ENCODE assay signal across 16 cellular contexts in genomic region chr21:26471116-26471505, GRCh38.
DNase-seq lines count a peak whose midpoint lies in the region; ATAC-seq and TF ChIP-seq lines count a peak whose summit lies in the region.
"Had no signal": no experiment of that assay in that cellular context is flagged by ENCODE, and none has a peak within 500 bp of the region (broad histone marks: within the 10 kb centered on the region; RNA-seq: fewer than 3 reads in every experiment).

No MANE protein-coding gene starts in this region.

- no peaks in the 10 kb centered on the region for H3K4me1 Mint-ChIP-seq in nephron progenitor cell
- H3K4me1 Mint-ChIP-seq: GM23338 had no signal

- intact Hi-C loops in left colon (cut with DNase I, micrococcal nuclease): no loop called here

- H3K27me3 Mint-ChIP-seq in nephron progenitor cell (ENCODE audit: low read depth, poor library complexity): peaks cover 4% of the 10 kb centered on the region
- H3K27me3 Mint-ChIP-seq: CD4-positive, alpha-beta T cell had no signal

- ATAC-seq in GM21423 (IDR thresholded peaks at IDR 0.05; ENCODE audit: unreplicated experiment) (no peak), left colon (no peak)
- ATAC-seq: GM12878, GM23338 had no signal

- no peak overlapping the region for H3K4me3 ChIP-seq in AG10803 (ENCODE audit: low read length)
- H3K4me3 ChIP-seq: GM12878, GM23338 had no signal

- TF ChIP-seq CTCF in AG10803 (conservative IDR thresholded peaks at IDR 0.05; ENCODE audit: low read length): no peak
- TF ChIP-seq CTCF in nephron progenitor cell (IDR thresholded peaks at IDR 0.05): no peak

- peaks cover 43% of the 10 kb centered on the region for H3K36me3 Mint-ChIP-seq in nephron progenitor cell (ENCODE audit: low read depth)

- peak; percentile 13 for DNase-seq in AG10803 (ENCODE audit: low read depth)
- DNase-seq in NCI-H446 (lab: John Stamatoyannopoulos, UW): peak; percentile 85 to 87
- peak; percentile 10 for DNase-seq in fibroblast of peridontal ligament (ENCODE audit: extremely low read depth)
- no peak for DNase-seq in nephron progenitor cell
- DNase-seq in stimulated activated CD4-positive, alpha-beta T cell treated with anti-CD3 and anti-CD28 coated beads, Interleukin-4, amount 100 ng/mL, for 24 hours: no peak
- DNase-seq in left colon: no peak
- DNase-seq: AML-193; C1 segment of cervical spinal cord; Calu3; CD4-positive, alpha-beta T cell; DMS79; H7; IMR-90 had no signal

- no peaks in the 10 kb centered on the region for H3K9me3 Mint-ChIP-seq in nephron progenitor cell
- H3K9me3 Mint-ChIP-seq: CD4-positive, alpha-beta T cell; GM23338 had no signal

- H3K4me3 Mint-ChIP-seq in nephron progenitor cell: no peak overlapping the region
- H3K4me3 Mint-ChIP-seq: CD4-positive, alpha-beta T cell; GM23338 had no signal

- H3K27ac Mint-ChIP-seq in nephron progenitor cell: peak overlapping the region; percentile 20
- H3K27ac Mint-ChIP-seq: CD4-positive, alpha-beta T cell; GM23338 had no signal

Comparison
In these comparisons a context has a peak if more than half of its experiments do, and no peak if none do; other contexts are left out.
1. DNase-seq: peak in AG10803 (single experiment), NCI-H446 (2 of 2) and fibroblast of peridontal ligament (single experiment); none in nephron progenitor cell (single experiment), stimulated activated CD4-positive, alpha-beta T cell treated with anti-CD3 and anti-CD28 coated beads, Interleukin-4, amount 100 ng/mL, for 24 hours (single experiment) and left colon (0 of 2).